In genomic region chr12:119311897-119312296, GRCh38 we compare ENCODE assay signal across 2 cellular contexts.
TF ChIP-seq lines count a peak whose summit lies in the region.

No MANE protein-coding gene starts in this region.

TF ChIP-seq in GM23338, 12 proteins besides CTCF, POLR2A, EP300 and RAD21 (continued from another document):
- no peak for TF ChIP-seq REST (IDR thresholded peaks at IDR 0.05; ENCODE audit: unreplicated experiment)
- TF ChIP-seq CREB1 (CRISPR knock-in tag; IDR thresholded peaks at IDR 0.05; ENCODE audit: low read depth), result no peak
TF ChIP-seq in GM23338: peak in this region for 0.

TF ChIP-seq in K562, 482 proteins besides CTCF, POLR2A, EP300 and RAD21 (continued from another document):
- TF ChIP-seq ZNF277 (CRISPR knock-in tag; IDR thresholded peaks at IDR 0.05; ENCODE audit: borderline replicate concordance), result no peak
